22 cellular contexts compared by ENCODE assay signal in the genomic region with DNA sequence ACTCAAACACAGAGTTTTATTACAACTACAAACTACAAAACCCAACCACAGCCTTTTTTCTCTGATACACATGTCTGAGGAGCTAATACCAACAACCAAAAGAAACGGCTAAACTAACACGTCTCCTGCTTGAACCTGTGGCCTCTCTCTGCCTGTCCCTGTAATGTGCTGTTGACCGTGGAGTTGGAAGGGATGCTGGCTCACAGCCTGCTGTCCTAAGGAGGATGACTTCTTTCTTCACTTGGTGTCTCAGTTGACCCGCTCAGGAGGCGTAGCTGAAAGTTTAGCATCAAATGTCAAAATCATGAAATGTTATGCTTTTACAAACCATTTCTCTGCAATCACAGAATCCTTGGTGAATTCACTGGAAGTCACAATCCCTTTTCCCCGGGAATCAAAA.
DNase-seq lines count a peak whose midpoint lies in the region; ATAC-seq, FAIRE-seq and TF ChIP-seq lines count a peak whose summit lies in the region.
"Had no signal": no experiment of that assay in that cellular context is flagged by ENCODE, and none has a peak within 500 bp of the region (broad histone marks: within the 10 kb centered on the region; RNA-seq: fewer than 3 reads in every experiment).

No MANE protein-coding gene starts in this region.

- H3K4me3 Mint-ChIP-seq in neural progenitor cell: no peak overlapping the region
- H3K4me3 Mint-ChIP-seq: activated CD4-positive, alpha-beta T cell treated with anti-CD3 and anti-CD28 coated beads, Interleukin-2, amount 10 ng/mL, durations not matched to agents 24 days and 14 days; activated naive CD4-positive, alpha-beta T cell treated with anti-CD3 and anti-CD28 coated beads for 36 hours; GM23338; IgD-negative memory B cell; natural killer cell; stimulated activated naive CD8-positive, alpha-beta T cell treated with anti-CD3 and anti-CD28 coated beads, Interleukin-15, amount 100 ng/mL, for 72 hours had no signal

- no peak for TF ChIP-seq EP300 in suprapubic skin (IDR thresholded peaks at IDR 0.05)

- H3K27ac ChIP-seq in neural progenitor cell (no peak overlapping the region), suprapubic skin (peak overlapping the region; percentile 40)
- H3K27ac ChIP-seq: ascending aorta had no signal

- H3K27me3 ChIP-seq in bronchial epithelial cell (ENCODE audit: control insufficient read depth, insufficient read depth, low read length) (peaks cover 2% of the 10 kb centered on the region), neural progenitor cell (no peaks in the 10 kb centered on the region), suprapubic skin (no peaks in the 10 kb centered on the region)
- H3K27me3 ChIP-seq: ascending aorta, foreskin keratinocyte had no signal

- H3K4me2 ChIP-seq in neural progenitor cell: no peak overlapping the region
- H3K4me2 ChIP-seq: GM23338 had no signal

- no peaks in the 10 kb centered on the region for H3F3A ChIP-seq in neural progenitor cell (ENCODE audit: low read depth)

- no peaks in the 10 kb centered on the region for H3K9me3 Mint-ChIP-seq in neural progenitor cell
- H3K9me3 Mint-ChIP-seq: activated CD4-positive, alpha-beta T cell treated with anti-CD3 and anti-CD28 coated beads, Interleukin-2, amount 10 ng/mL, durations not matched to agents 24 days and 14 days; activated naive CD4-positive, alpha-beta T cell treated with anti-CD3 and anti-CD28 coated beads for 36 hours; GM23338; IgD-negative memory B cell; natural killer cell; stimulated activated naive CD8-positive, alpha-beta T cell treated with anti-CD3 and anti-CD28 coated beads, Interleukin-15, amount 100 ng/mL, for 72 hours had no signal

- no peak overlapping the region for H3K4me3 ChIP-seq in bronchial epithelial cell (ENCODE audit: low read depth, low read length)
- no peak overlapping the region for H3K4me3 ChIP-seq in neural progenitor cell
- H3K4me3 ChIP-seq in suprapubic skin: no peak overlapping the region
- H3K4me3 ChIP-seq: ascending aorta, GM23338, lung had no signal

- peaks cover 32% of the 10 kb centered on the region for H3K4me1 Mint-ChIP-seq in neural progenitor cell
- H3K4me1 Mint-ChIP-seq: IgD-negative memory B cell, natural killer cell had no signal

- H3K4me1 ChIP-seq in neural progenitor cell: peaks cover 4% of the 10 kb centered on the region
- H3K4me1 ChIP-seq in suprapubic skin: peaks cover 16% of the 10 kb centered on the region

- no peaks in the 10 kb centered on the region for H4K20me1 ChIP-seq in neural progenitor cell (ENCODE audit: low read depth)

- DNase-seq in bronchial epithelial cell (ENCODE audit: low read depth) (no peak), left ventricle myocardium superior (peak; percentile 30), neural progenitor cell (ENCODE audit: low spot score) (no peak), suprapubic skin (ENCODE audit: low spot score in 2 of 2) (no peak), sciatic nerve (ENCODE audit: low spot score) (no peak), DMS 273 treated with DMSO at 0.1 percent for 48 hours (lab: John Stamatoyannopoulos, UW) (no peak), amygdala (lab: John Stamatoyannopoulos, UW) (no peak), NCI-H2029 (lab: John Stamatoyannopoulos, UW) (no peak)
- DNase-seq: activated CD4-positive, alpha-beta T cell treated with anti-CD3 and anti-CD28 coated beads, Interleukin-2, amount 10 ng/mL, durations not matched to agents 24 days and 14 days; activated naive CD4-positive, alpha-beta T cell treated with anti-CD3 and anti-CD28 coated beads for 36 hours; foreskin keratinocyte; MM.1S; natural killer cell; NCI-H1694; RPMI8226; stimulated activated naive CD8-positive, alpha-beta T cell treated with anti-CD3 and anti-CD28 coated beads, Interleukin-15, amount 100 ng/mL, for 72 hours had no signal

- H3K27ac Mint-ChIP-seq in neural progenitor cell: peak overlapping the region; percentile 33
- H3K27ac Mint-ChIP-seq: activated CD4-positive, alpha-beta T cell treated with anti-CD3 and anti-CD28 coated beads, Interleukin-2, amount 10 ng/mL, durations not matched to agents 24 days and 14 days; activated naive CD4-positive, alpha-beta T cell treated with anti-CD3 and anti-CD28 coated beads for 36 hours; GM23338; natural killer cell; stimulated activated naive CD8-positive, alpha-beta T cell treated with anti-CD3 and anti-CD28 coated beads, Interleukin-15, amount 100 ng/mL, for 72 hours had no signal

- ATAC-seq in left ventricle myocardium superior: peak; percentile 6
- ATAC-seq in sciatic nerve: no peak
- ATAC-seq: foreskin keratinocyte; GM23338; natural killer cell; stimulated activated naive CD8-positive, alpha-beta T cell treated with anti-CD3 and anti-CD28 coated beads, Interleukin-15, amount 100 ng/mL, for 72 hours had no signal

- no peak overlapping the region for H2AFZ ChIP-seq in neural progenitor cell (replicated peaks)

- intact Hi-C loops in left ventricle myocardium superior (cut with micrococcal nuclease) (no loop called here), sciatic nerve (cut with DNase I) (no loop called here)

- H3K36me3 ChIP-seq in bronchial epithelial cell (ENCODE audit: control insufficient read depth, insufficient read depth, low read length) (no peaks in the 10 kb centered on the region), neural progenitor cell (no peaks in the 10 kb centered on the region), suprapubic skin (no peaks in the 10 kb centered on the region)
- H3K36me3 ChIP-seq: ascending aorta had no signal

- TF ChIP-seq POLR2A in suprapubic skin (IDR thresholded peaks at IDR 0.05): no peak

- H3K9me3 ChIP-seq in neural progenitor cell (ENCODE audit: low read depth) (no peaks in the 10 kb centered on the region), suprapubic skin (no peaks in the 10 kb centered on the region)
- H3K9me3 ChIP-seq: ascending aorta had no signal

- TF ChIP-seq CTCF in bronchial epithelial cell (IDR thresholded peaks at IDR 0.05; ENCODE audit: insufficient read depth, low read length, severe bottlenecking) (no peak), neural progenitor cell (IDR thresholded peaks at IDR 0.05) (no peak), suprapubic skin (IDR thresholded peaks at IDR 0.05) (no peak)

- FAIRE-seq in bronchial epithelial cell (lab: Jason Lieb, UNC): peak; percentile 43
- FAIRE-seq: colon, GM18507 had no signal

- 70% methylated on average over 6 of the region's 6 CpGs for WGBS in suprapubic skin

- H3K27me3 Mint-ChIP-seq in neural progenitor cell (ENCODE audit: insufficient read depth, low read depth): no peaks in the 10 kb centered on the region

- no peaks in the 10 kb centered on the region for H3K36me3 Mint-ChIP-seq in neural progenitor cell
- H3K36me3 Mint-ChIP-seq: IgD-negative memory B cell, natural killer cell had no signal

- no peak overlapping the region for H3K9ac ChIP-seq in neural progenitor cell

- H3K79me2 ChIP-seq in neural progenitor cell (ENCODE audit: low read depth): no peaks in the 10 kb centered on the region
